In genomic region chr7:76513817-76514799, GRCh38 we compare ENCODE assay signal across 26 cellular contexts. TPM values are rescaled to one million over a fixed set of nuclear protein-coding genes. Genes with fewer than 3 reads are reported as not detected.
DNase-seq lines count a peak whose midpoint lies in the region; ATAC-seq and TF ChIP-seq lines count a peak whose summit lies in the region.
"Had no signal": no experiment of that assay in that cellular context is flagged by ENCODE, and none has a peak within 500 bp of the region (broad histone marks: within the 10 kb centered on the region; RNA-seq: fewer than 3 reads in every experiment).

No MANE protein-coding gene starts in this region.

- H3K27ac Mint-ChIP-seq in MCF 10A (ENCODE audit: low read depth, unreplicated experiment), result no peak overlapping the region
- H3K27ac Mint-ChIP-seq: activated naive CD8-positive, alpha-beta T cell had no signal

- in situ Hi-C loops in mammary epithelial cell (cut with MboI; ENCODE audit: low sequenced_read_pairs in 2 of 2), result no loop called here

- H3K36me3 ChIP-seq in mammary epithelial cell (ENCODE audit: insufficient read depth, low read length), result no peaks in the 10 kb centered on the region
- no peaks in the 10 kb centered on the region for H3K36me3 ChIP-seq in mucosa of descending colon (ENCODE audit: low read depth)
- H3K36me3 ChIP-seq: esophagus squamous epithelium, right atrium auricular region, uterus had no signal

- ATAC-seq in mucosa of descending colon, result no peak
- ATAC-seq in GM18498 (IDR thresholded peaks at IDR 0.05; ENCODE audit: unreplicated experiment), result no peak
- ATAC-seq: activated CD4-positive, CD25-positive, alpha-beta regulatory T cell treated with anti-CD3 and anti-CD28 coated beads, Interleukin-2, amount 50 U/mL, for 24 hours; effector memory CD8-positive, alpha-beta T cell; left colon had no signal

- H3K4me3 ChIP-seq in mammary epithelial cell (replicated peaks in 1 of 3; ENCODE audit: insufficient read depth in 1 of 3, low read depth in 2 of 3, low read length in 3 of 3) (no peak overlapping the region), mucosa of descending colon (no peak overlapping the region)
- H3K4me3 ChIP-seq: esophagus squamous epithelium, right atrium auricular region had no signal

- peaks cover 13% of the 10 kb centered on the region for H3K4me1 ChIP-seq in mammary epithelial cell (ENCODE audit: insufficient read depth, low read length)
- H3K4me1 ChIP-seq in mucosa of descending colon (ENCODE audit: low read depth), result peaks cover 9% of the 10 kb centered on the region
- H3K4me1 ChIP-seq: right atrium auricular region had no signal

- dilution Hi-C loops in mammary epithelial cell (cut with HindIII; ENCODE audit: low sequenced_read_pairs), result no loop called here

- H3K9me3 ChIP-seq in mammary epithelial cell (replicated peaks; ENCODE audit: insufficient read depth, low read length) (no peaks in the 10 kb centered on the region), mucosa of descending colon (no peaks in the 10 kb centered on the region)
- H3K9me3 ChIP-seq: esophagus squamous epithelium, right atrium auricular region, uterus had no signal

- intact Hi-C loops in mammary epithelial cell (cut with micrococcal nuclease) (no loop called here), MCF 10A (cut with micrococcal nuclease) (no loop called here), mucosa of descending colon (cut with DNase I, micrococcal nuclease) (no loop called here)

- no peaks in the 10 kb centered on the region for H3K27me3 Mint-ChIP-seq in MCF 10A (ENCODE audit: insufficient read depth, unreplicated experiment)
- H3K27me3 Mint-ChIP-seq: activated naive CD8-positive, alpha-beta T cell; effector memory CD8-positive, alpha-beta T cell had no signal

- H4K20me1 ChIP-seq in mammary epithelial cell (ENCODE audit: insufficient read depth, low read length), result no peaks in the 10 kb centered on the region

- no peak overlapping the region for H3K27ac ChIP-seq in mammary epithelial cell (ENCODE audit: insufficient read depth, low read depth, low read length)
- peak overlapping the region; percentile 77 for H3K27ac ChIP-seq in RWPE1
- H3K27ac ChIP-seq: KMS-11, right atrium auricular region had no signal

- BruUV-seq in mammary epithelial cell (replicated peaks; lab: Mats Ljungman, UMichigan) (no TSS peak), MCF 10A (replicated peaks; lab: Mats Ljungman, UMichigan) (no TSS peak)

- peaks cover 6% of the 10 kb centered on the region for H3K4me1 Mint-ChIP-seq in MCF 10A (ENCODE audit: insufficient read depth, unreplicated experiment)

- POLR2A ChIA-PET in MCF 10A (lab: Yijun Ruan, JAX), result no interaction called here
- POLR2A ChIA-PET in RWPE1 (lab: Yijun Ruan, JAX; ENCODE audit: low non-redundant PET), result no interaction called here

- H3K79me2 ChIP-seq in mammary epithelial cell (ENCODE audit: insufficient read depth, low read length), result no peaks in the 10 kb centered on the region

- no peak overlapping the region for H3K4me2 ChIP-seq in mammary epithelial cell (ENCODE audit: insufficient read depth, low read depth, low read length)
- H3K4me2 ChIP-seq: KMS-11 had no signal

- H3K27me3 ChIP-seq in mammary epithelial cell (ENCODE audit: insufficient read depth, low read length), result no peaks in the 10 kb centered on the region
- H3K27me3 ChIP-seq: right atrium auricular region, uterus had no signal

- no peaks in the 10 kb centered on the region for H3K9me3 Mint-ChIP-seq in MCF 10A (ENCODE audit: unreplicated experiment)
- H3K9me3 Mint-ChIP-seq: effector memory CD8-positive, alpha-beta T cell had no signal

- CTCF ChIA-PET in mammary epithelial cell (lab: Charles Lee; ENCODE audit: low non-redundant PET), result no interaction called here
- CTCF ChIA-PET in MCF 10A (lab: Yijun Ruan, JAX), result interaction anchor here (0.5 to 1.2 kb wide), 3 partner anchors 90 to 234 kb away, joined by 3 to 4 read pairs (median 3); partner anchors contain the start of gene ZP3
- CTCF ChIA-PET in RWPE1 (lab: Yijun Ruan, JAX), result no interaction called here

- H3K9ac ChIP-seq in mammary epithelial cell (ENCODE audit: insufficient read depth, low read length), result no peak overlapping the region
- H3K9ac ChIP-seq: KMS-11 had no signal

- H3K36me3 Mint-ChIP-seq in MCF 10A (ENCODE audit: insufficient read depth, unreplicated experiment), result peaks cover 4% of the 10 kb centered on the region
- H3K36me3 Mint-ChIP-seq: activated naive CD8-positive, alpha-beta T cell had no signal

- WGBS in mammary epithelial cell (ENCODE audit: low coverage, missing lambda C conversion rate), result over 99% methylated on average over 15 of the region's 29 CpGs

- no peak overlapping the region for H3K4me3 Mint-ChIP-seq in MCF 10A (ENCODE audit: unreplicated experiment)
- H3K4me3 Mint-ChIP-seq: activated naive CD8-positive, alpha-beta T cell; effector memory CD8-positive, alpha-beta T cell had no signal

- TF ChIP-seq CTCF in mammary epithelial cell (conservative IDR thresholded peaks at IDR 0.05 in 1 of 2, IDR thresholded peaks at IDR 0.05 in 1 of 2; ENCODE audit: extremely low read depth in 1 of 2, insufficient read depth in 1 of 2, low read depth in 1 of 2, low read length in 2 of 2), result no peak
- no peak for TF ChIP-seq CTCF in MCF 10A (IDR thresholded peaks at IDR 0.05; ENCODE audit: unreplicated experiment)
- TF ChIP-seq CTCF in RWPE1 (conservative IDR thresholded peaks at IDR 0.05; ENCODE audit: low read depth), result no peak
- no peak for TF ChIP-seq CTCF in mucosa of descending colon (IDR thresholded peaks at IDR 0.05)

- no peak overlapping the region for H2AFZ ChIP-seq in mammary epithelial cell (ENCODE audit: low read depth, low read length)

- peak; percentile 0 for DNase-seq in mammary epithelial cell
- no peak for DNase-seq in MCF 10A (ENCODE audit: unreplicated experiment)
- DNase-seq in RWPE1 (ENCODE audit: low spot score), result no peak
- peak in 2 of 3 donors; percentile 29 to 42 for DNase-seq in mucosa of descending colon
- DNase-seq in ureter (ENCODE audit: low spot score), result peak; percentile 43
- no peak for DNase-seq in NCI-H1930 (lab: John Stamatoyannopoulos, UW)
- DNase-seq in SIG-M5 (lab: John Stamatoyannopoulos, UW), result no peak
- DNase-seq: cerebellar nuclear complex; DMS 273 treated with DMSO at 0.1 percent for 48 hours; esophagus squamous epithelium; NCI-H1048; NCI-H2029; NCI-H446; NK-92 treated with Interleukin-12 subunit alpha and Interleukin-12 subunit beta, amount 100 ng/mL, for 24 hours; RPMI8226; stimulated activated CD4-positive, alpha-beta T cell treated with anti-CD3 and anti-CD28 coated beads, Interleukin-15, amount 100 ng/mL, for 24 hours; substantia nigra; uterus had no signal

RNA-seq across cellular contexts. Expression of gene UPK3B, which starts 3.8 kb away (rescaled TPM):
- total RNA-seq in mammary epithelial cell, result 1 to 10 TPM in 1 of 2 donors, under 1 TPM in 1; 0.67 to 3.9 TPM
- 0.02 TPM for polyA plus RNA-seq in mammary epithelial cell
- polyA minus RNA-seq in mammary epithelial cell, result not detected
- total RNA-seq in MCF 10A (2022), result 1.0 and 1.1 TPM in 2 replicates
- 1 to 10 TPM; 2.2 to 4.3 (median 3.6) TPM for total RNA-seq in mucosa of descending colon
- 111 TPM for total RNA-seq in ureter
- total RNA-seq: A673 had no signal

RNA-seq across cellular contexts. Expression of gene SPDYE16, which starts 29.0 kb away (rescaled TPM):
- total RNA-seq in mammary epithelial cell (under 1 TPM in 1 of 2 donors, not detected in 1; under 0.01 TPM), MCF 10A (2022) (0.29 TPM in 1 of 2 replicates, not detected in the other), mucosa of descending colon (under 1 TPM in 2 of 3 donors, not detected in 1; 0.20 to 0.51 TPM), ureter (1.3 TPM)
- not detected for polyA plus RNA-seq in mammary epithelial cell
- not detected for polyA minus RNA-seq in mammary epithelial cell
- total RNA-seq: esophagus squamous epithelium, right atrium auricular region had no signal

RNA-seq across cellular contexts. Expression of gene DTX2, which starts 52.6 kb away (rescaled TPM):
- total RNA-seq in mammary epithelial cell (10 to 100 TPM; 17.7 to 63.4 TPM), MCF 10A (2022) (29.9 and 35.2 TPM in 2 replicates), mucosa of descending colon (10 to 100 TPM; 52.3 to 91.6 (median 83.7) TPM), ureter (67.8 TPM)
- 12.3 TPM for polyA plus RNA-seq in mammary epithelial cell
- 38.8 TPM for polyA minus RNA-seq in mammary epithelial cell

Comparison
In these comparisons a context has a peak if more than half of its experiments do, and no peak if none do; other contexts are left out.
1. DNase-seq: peak in mammary epithelial cell (single experiment), mucosa of descending colon (2 of 3) and ureter (single experiment); none in MCF 10A (single experiment), RWPE1 (single experiment), NCI-H1930 (0 of 2) and SIG-M5 (single experiment).
2. RNA of gene UPK3B, which starts 3.8 kb away (total RNA-seq): 111 TPM in ureter (single experiment); 0.67 to 3.9 TPM in mammary epithelial cell, 2.2 to 4.3 TPM in mucosa of descending colon and 1.0 to 1.1 TPM in MCF 10A; every median in the first group is over 10 times any median in the second.